In the genomic region with DNA sequence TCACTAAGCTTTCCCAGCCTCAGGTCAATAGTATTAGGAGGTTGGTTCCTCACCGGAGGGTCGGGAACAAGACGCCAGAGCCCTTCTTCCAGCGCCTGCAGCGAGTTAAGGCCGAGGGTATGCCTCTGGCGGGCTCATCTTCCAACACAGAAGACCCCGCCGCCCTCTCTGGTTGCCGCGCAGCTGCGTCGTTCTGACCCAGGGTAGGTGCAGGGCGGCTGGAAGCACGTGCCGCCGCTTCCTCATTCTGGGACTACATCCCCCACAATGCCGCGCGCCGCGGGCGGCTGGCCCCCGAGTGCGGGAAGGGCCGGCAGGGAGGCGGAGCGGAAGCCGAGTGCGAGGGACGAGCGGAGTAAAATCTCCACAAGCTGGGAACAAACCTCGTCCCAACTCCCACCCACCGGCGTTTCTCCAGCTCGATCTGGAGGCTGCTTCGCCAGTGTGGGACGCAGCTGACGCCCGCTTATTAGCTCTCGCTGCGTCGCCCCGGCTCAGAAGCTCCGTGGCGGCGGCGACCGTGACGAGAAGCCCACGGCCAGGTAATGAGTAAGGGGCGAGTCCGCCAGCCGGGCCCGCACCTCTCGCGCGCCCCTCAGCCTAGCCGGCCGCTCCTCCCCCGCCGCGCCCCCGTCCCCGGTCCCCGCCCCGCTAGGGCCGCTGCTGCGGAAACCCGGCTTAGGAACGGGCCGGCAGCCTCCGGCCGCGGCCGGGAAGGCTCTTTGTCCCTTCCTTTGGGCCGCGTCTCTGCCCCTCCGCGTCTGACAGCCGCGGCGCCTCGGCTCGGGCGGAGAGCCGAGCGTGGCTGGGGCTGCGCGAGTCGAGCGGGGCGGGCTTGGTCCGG, we compare ENCODE assay signal across 8 cellular contexts. TPM values are rescaled to one million over a fixed set of nuclear protein-coding genes. Genes with fewer than 3 reads are reported as not detected.
DNase-seq lines count a peak whose midpoint lies in the region; ATAC-seq and TF ChIP-seq lines count a peak whose summit lies in the region.

A gene with protein sequence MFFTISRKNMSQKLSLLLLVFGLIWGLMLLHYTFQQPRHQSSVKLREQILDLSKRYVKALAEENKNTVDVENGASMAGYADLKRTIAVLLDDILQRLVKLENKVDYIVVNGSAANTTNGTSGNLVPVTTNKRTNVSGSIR (plus strand): TSS at position 319 of the 844 bp plus-strand sequence. CDS start 13,934 bp downstream, outside the sequence.

- peak within 1 kb of the TSS; percentile 93 for H3K27ac ChIP-seq in ectodermal cell (ENCODE audit: insufficient read depth, low read depth, low read length, poor library complexity, severe bottlenecking)
- peak within 1 kb of the TSS; percentile 98 to 100 for H3K27ac ChIP-seq in lung (ENCODE audit: low read depth in 1 of 2, low read length in 1 of 2)

- CTCF ChIA-PET in activated CD4-positive, alpha-beta memory T cell treated with anti-CD3 and anti-CD28 coated beads, Interleukin-2, amount 10 ng/mL, durations not matched to agents 7 days and 5 days (lab: Charles Lee): interaction anchor here (1.0 to 2.4 kb wide), 8 partner anchors 13 to 335 kb away, joined by 3 to 8 read pairs (median 4); no protein-coding TSS in a partner anchor

- WGBS in ectodermal cell, 2 experiments: 2% methylated on average over 94 of the region's 94 CpGs
- WGBS in lung, 2 donors: 2% methylated on average over 74 to 94 of the region's 94 CpGs

- H3K36me3 ChIP-seq in ectodermal cell (ENCODE audit: control insufficient read depth, insufficient read depth, low read length): no peaks in the 10 kb centered on the region
- H3K36me3 ChIP-seq in lung (ENCODE audit: control insufficient read depth in 2 of 2, insufficient read depth in 2 of 2, low read length in 2 of 2): no peaks in the 10 kb centered on the region

- DNase-seq in CD14-positive monocyte (ENCODE audit: low spot score): peak; percentile 86
- peak; percentile 97 for DNase-seq in NCI-H69 (lab: John Stamatoyannopoulos, UW)
- DNase-seq in activated CD4-positive, alpha-beta memory T cell treated with anti-CD3 and anti-CD28 coated beads, Interleukin-2, amount 10 ng/mL, durations not matched to agents 7 days and 5 days: peak; percentile 84
- DNase-seq in lung (ENCODE audit: low spot score): peak; percentile 93
- DNase-seq in stimulated activated CD4-positive, alpha-beta T cell treated with anti-CD3 and anti-CD28 coated beads, TNF-alpha, amount 100 ng/mL, for 24 hours (ENCODE audit: low read depth in 3 of 3): peak; percentile 63 to 82 (median 66)

- H3K9me3 Mint-ChIP-seq in CD14-positive monocyte: peaks cover 0 to 5% (median 2%) of the 10 kb centered on the region in 7 donors
- H3K9me3 Mint-ChIP-seq in activated CD4-positive, alpha-beta memory T cell treated with anti-CD3 and anti-CD28 coated beads, Interleukin-2, amount 10 ng/mL, durations not matched to agents 7 days and 5 days: no peaks in the 10 kb centered on the region

- H3K4me3 ChIP-seq in ectodermal cell (ENCODE audit: insufficient read depth, low read depth, low read length): peak within 1 kb of the TSS; percentile 80
- H3K4me3 ChIP-seq in lung: peak within 1 kb of the TSS; percentile 82

- peak within 1 kb of the TSS; percentile 83 to 92 for H3K4me3 Mint-ChIP-seq in CD14-positive monocyte
- peak within 1 kb of the TSS; percentile 81 for H3K4me3 Mint-ChIP-seq in activated CD4-positive, alpha-beta memory T cell treated with anti-CD3 and anti-CD28 coated beads, Interleukin-2, amount 10 ng/mL, durations not matched to agents 7 days and 5 days

- H3K27me3 Mint-ChIP-seq in CD14-positive monocyte (ENCODE audit: low read depth in 3 of 3): peaks cover 9 to 23% (median 10%) of the 10 kb centered on the region in 3 donors
- H3K27me3 Mint-ChIP-seq in activated CD4-positive, alpha-beta memory T cell treated with anti-CD3 and anti-CD28 coated beads, Interleukin-2, amount 10 ng/mL, durations not matched to agents 7 days and 5 days: peaks cover 1% of the 10 kb centered on the region

- no peaks in the 10 kb centered on the region for H3K9me3 ChIP-seq in ectodermal cell (ENCODE audit: control insufficient read depth, low read length)
- H3K9me3 ChIP-seq in lung (ENCODE audit: control insufficient read depth in 2 of 2, insufficient read depth in 1 of 2, low read length in 1 of 2): no peaks in the 10 kb centered on the region

- H3K27me3 ChIP-seq in ectodermal cell (ENCODE audit: control insufficient read depth, insufficient read depth, low read length, poor library complexity, severe bottlenecking) (peaks cover 14% of the 10 kb centered on the region), lung (ENCODE audit: control insufficient read depth, insufficient read depth) (no peaks in the 10 kb centered on the region)

- peak; percentile 90 for ATAC-seq in GM19372 (IDR thresholded peaks at IDR 0.05; ENCODE audit: low read depth, unreplicated experiment)
- ATAC-seq in HG03521 (IDR thresholded peaks at IDR 0.05; ENCODE audit: unreplicated experiment): peak; percentile 76
- peak; percentile 97 for ATAC-seq in lung (ENCODE audit: insufficient read depth, low FRiP score)

- peaks cover 1 to 18% of the 10 kb centered on the region in 2 donors for H3K36me3 Mint-ChIP-seq in CD14-positive monocyte
- peaks cover 8% of the 10 kb centered on the region for H3K36me3 Mint-ChIP-seq in activated CD4-positive, alpha-beta memory T cell treated with anti-CD3 and anti-CD28 coated beads, Interleukin-2, amount 10 ng/mL, durations not matched to agents 7 days and 5 days (ENCODE audit: low read depth)

- H3K4me1 Mint-ChIP-seq in CD14-positive monocyte: peaks cover 22% of the 10 kb centered on the region
- peaks cover 56% of the 10 kb centered on the region for H3K4me1 Mint-ChIP-seq in activated CD4-positive, alpha-beta memory T cell treated with anti-CD3 and anti-CD28 coated beads, Interleukin-2, amount 10 ng/mL, durations not matched to agents 7 days and 5 days

- peak within 1 kb of the TSS; percentile 65 to 89 (median 84) for H3K27ac Mint-ChIP-seq in CD14-positive monocyte
- H3K27ac Mint-ChIP-seq in activated CD4-positive, alpha-beta memory T cell treated with anti-CD3 and anti-CD28 coated beads, Interleukin-2, amount 10 ng/mL, durations not matched to agents 7 days and 5 days: peak within 1 kb of the TSS; percentile 57

- POLR2A ChIA-PET in activated CD4-positive, alpha-beta memory T cell treated with anti-CD3 and anti-CD28 coated beads, Interleukin-2, amount 10 ng/mL, durations not matched to agents 7 days and 5 days (lab: Charles Lee): interaction anchor here (0.5 to 2.4 kb wide), 4 partner anchors 48 to 1058 kb away, joined by 3 to 9 read pairs (median 6); no protein-coding TSS in a partner anchor

- H3K4me1 ChIP-seq in ectodermal cell (ENCODE audit: control insufficient read depth, insufficient read depth, low read length): peaks cover 6% of the 10 kb centered on the region
- H3K4me1 ChIP-seq in lung (ENCODE audit: control insufficient read depth in 2 of 2, insufficient read depth in 2 of 2, low read length in 2 of 2): peaks cover 0 to 8% of the 10 kb centered on the region in 2 donors

- TF ChIP-seq CTCF in CD14-positive monocyte (IDR thresholded peaks at IDR 0.05) (no peak), lung (IDR thresholded peaks at IDR 0.05; ENCODE audit: control extremely low read depth, extremely low read depth) (no peak)

- intact Hi-C loops in CD14-positive monocyte (cut with micrococcal nuclease): loop anchor here (5.0 to 10.0 kb wide), 3 partner anchors 62 to 85 kb away; a partner anchor contains a TSS

RNA-seq across cellular contexts. Expression of the gene that starts here (rescaled TPM):
- 10 to 100 TPM; 17.4 to 20.1 TPM for polyA plus RNA-seq in CD14-positive monocyte
- total RNA-seq in activated CD4-positive, alpha-beta memory T cell treated with anti-CD3 and anti-CD28 coated beads, Interleukin-2, amount 10 ng/mL, durations not matched to agents 7 days and 5 days: 1 to 10 TPM; 9.5 to 9.7 TPM
- polyA plus RNA-seq in ectodermal cell (2013, experiment 1 of 4): 6.6 TPM
- polyA plus RNA-seq in ectodermal cell (2013, experiment 2 of 4): 7.4 TPM
- polyA plus RNA-seq in ectodermal cell (2013, experiment 3 of 4): 6.4 TPM
- 7.7 TPM for polyA plus RNA-seq in ectodermal cell (2013, experiment 4 of 4)
- total RNA-seq in lung: 10 to 100 TPM; 11.3 to 21.9 TPM
- polyA plus RNA-seq in lung: 1 to 10 TPM; 4.1 to 8.7 TPM

Comparison
In these comparisons a context has a peak if more than half of its experiments do, and no peak if none do; other contexts are left out.
1. Peak in every context shown above with its lines: DNase-seq, ATAC-seq, H3K4me3 ChIP-seq and H3K27ac ChIP-seq.